Comparison of ENCODE assay signal across 9 cellular contexts in genomic region chr3:190169877-190170276, GRCh38. TPM values are rescaled to one million over a fixed set of nuclear protein-coding genes. Genes with fewer than 3 reads are reported as not detected.
DNase-seq lines count a peak whose midpoint lies in the region; ATAC-seq, FAIRE-seq and TF ChIP-seq lines count a peak whose summit lies in the region.
"Had no signal": no experiment of that assay in that cellular context is flagged by ENCODE, and none has a peak within 500 bp of the region (broad histone marks: within the 10 kb centered on the region; RNA-seq: fewer than 3 reads in every experiment).

No MANE protein-coding gene starts in this region.

- WGBS in right lobe of liver (ENCODE audit: insufficient coverage, low coverage, low lambda C conversion rate, missing lambda C conversion rate), result 50% methylated on average over 2 of the region's 2 CpGs

- intact Hi-C loops in right lobe of liver (cut with DNase I), result no loop called here

- no peak for FAIRE-seq in keratinocyte (lab: Jason Lieb, UNC)

- no peaks in the 10 kb centered on the region for H3K9me1 ChIP-seq in keratinocyte (ENCODE audit: control insufficient read depth, extremely low read depth, insufficient read depth, low read length)

- H4K20me1 ChIP-seq in keratinocyte (ENCODE audit: control insufficient read depth, extremely low read depth, insufficient read depth, low read length), result no peaks in the 10 kb centered on the region

- no peaks in the 10 kb centered on the region for H3K36me3 ChIP-seq in keratinocyte (ENCODE audit: control insufficient read depth in 2 of 2, extremely low read depth in 1 of 2, insufficient read depth in 2 of 2, low read length in 2 of 2)
- H3K36me3 ChIP-seq in right lobe of liver, result no peaks in the 10 kb centered on the region

- H3K4me1 ChIP-seq in keratinocyte (ENCODE audit: control insufficient read depth, extremely low read depth, insufficient read depth, low read length) (peaks cover 22% of the 10 kb centered on the region), right lobe of liver (no peaks in the 10 kb centered on the region)

- peak overlapping the region; percentile 13 for H3K9ac ChIP-seq in keratinocyte (ENCODE audit: control insufficient read depth, extremely low read depth, insufficient read depth, low read length)

- peak overlapping the region; percentile 73 for H3K4me2 ChIP-seq in keratinocyte (ENCODE audit: control insufficient read depth, extremely low read depth, insufficient read depth, low read depth, low read length)

- no peak for TF ChIP-seq POLR2A in right lobe of liver (IDR thresholded peaks at IDR 0.05)

- dilution Hi-C loops in keratinocyte (cut with MboI; ENCODE audit: extremely low pct_ligation_motif_present, low sequenced_read_pairs), result no loop called here

- H3K27me3 ChIP-seq in keratinocyte (ENCODE audit: control insufficient read depth, extremely low read depth, insufficient read depth, low read length), result no peaks in the 10 kb centered on the region
- no peaks in the 10 kb centered on the region for H3K27me3 ChIP-seq in right lobe of liver

- H3K9me3 ChIP-seq in keratinocyte (ENCODE audit: control insufficient read depth, low read depth, low read length), result no peaks in the 10 kb centered on the region
- no peaks in the 10 kb centered on the region for H3K9me3 ChIP-seq in right lobe of liver

- no peak for DNase-seq in keratinocyte (ENCODE audit: low read depth, low spot score)
- DNase-seq in stimulated activated CD4-positive, alpha-beta T cell treated with anti-CD3 and anti-CD28 coated beads, Interleukin-12 subunit alpha, Interleukin-12 subunit beta, amount 100 ng/mL, for 4 hours, result no peak
- DNase-seq in right lobe of liver, result no peak
- no peak for DNase-seq in NCI-H524 treated with DMSO at 0.1 percent for 48 hours (lab: John Stamatoyannopoulos, UW)
- DNase-seq in kidney tubule cell (ENCODE audit: low spot score), result no peak
- DNase-seq: stimulated activated CD4-positive, alpha-beta T cell treated with anti-CD3 and anti-CD28 coated beads, Interleukin-1b, Interleukin-23, amount 100 ng/mL, for 48 hours had no signal

- peak overlapping the region in 2 of 3 experiments; percentile 17 to 21 for H3K4me3 ChIP-seq in keratinocyte (ENCODE audit: control insufficient read depth in 2 of 3, extremely low read depth in 1 of 3, insufficient read depth in 2 of 3, low read depth in 1 of 3, low read length in 3 of 3)
- H3K4me3 ChIP-seq in right lobe of liver, result no peak overlapping the region

- H3K79me2 ChIP-seq in keratinocyte (ENCODE audit: control insufficient read depth, insufficient read depth, low read length), result no peaks in the 10 kb centered on the region

- H3K27ac ChIP-seq in keratinocyte (ENCODE audit: control insufficient read depth, insufficient read depth, low read length) (peak overlapping the region; percentile 11), right lobe of liver (no peak overlapping the region)

- peak; percentile 68 for ATAC-seq in GM18519 (IDR thresholded peaks at IDR 0.05; ENCODE audit: low FRiP score, unreplicated experiment)
- peak; percentile 82 for ATAC-seq in GM21526 (IDR thresholded peaks at IDR 0.05; ENCODE audit: low FRiP score, unreplicated experiment)
- peak; percentile 58 for ATAC-seq in HG03571 (IDR thresholded peaks at IDR 0.05; ENCODE audit: unreplicated experiment)
- no peak for ATAC-seq in right lobe of liver

- peak overlapping the region; percentile 79 for H2AFZ ChIP-seq in keratinocyte (ENCODE audit: control insufficient read depth, low read length)

- no peak for TF ChIP-seq CTCF in keratinocyte (optimal IDR thresholded peaks at IDR 0.05 in 1 of 3, IDR thresholded peaks at IDR 0.05 in 1 of 3, conservative IDR thresholded peaks at IDR 0.05 in 1 of 3; ENCODE audit: extremely low read depth in 1 of 3, insufficient read depth in 2 of 3, low read length in 3 of 3)
- TF ChIP-seq CTCF in right lobe of liver (IDR thresholded peaks at IDR 0.05), result no peak

RNA-seq across cellular contexts. Expression of gene P3H2, which starts 49.2 kb away (rescaled TPM):
- 80.7 to 115 TPM (median 91.4 TPM) in 3 replicates for polyA plus RNA-seq in keratinocyte
- polyA plus RNA-seq in keratinocyte (2011; ENCODE audit: low read depth), result 160 TPM
- 56.0 and 77.5 TPM in 2 replicates for polyA plus RNA-seq in keratinocyte (2011; cell fraction: cytosol; rRNA removed)
- 143 and 179 TPM in 2 replicates for polyA plus RNA-seq in keratinocyte (2011; cell fraction: nucleus; rRNA removed)
- 43.2 and 72.1 TPM in 2 replicates for polyA plus RNA-seq in keratinocyte (2012; ENCODE audit: low replicate concordance)
- 27.9 to 146 TPM (median 80.1 TPM) in 3 replicates for polyA minus RNA-seq in keratinocyte
- 72.9 TPM for polyA minus RNA-seq in keratinocyte (2011; cell fraction: cytosol; rRNA and poly(A)+ RNA removed)
- polyA minus RNA-seq in keratinocyte (2011; cell fraction: nucleus; rRNA and poly(A)+ RNA removed), result 119 and 286 TPM in 2 replicates
- 1 to 10 TPM; 3.2 to 8.7 (median 6.5) TPM for total RNA-seq in right lobe of liver

Comparison
In these comparisons a context has a peak if more than half of its experiments do, and no peak if none do; other contexts are left out.
1. ATAC-seq: peak in GM18519 (single experiment), GM21526 (single experiment) and HG03571 (single experiment); none in right lobe of liver (0 of 4).
2. H3K4me3 ChIP-seq: peak in keratinocyte (2 of 3); none in right lobe of liver (0 of 3).